In genomic region chr6:107957909-107958688, GRCh38 we compare ENCODE assay signal across 1 cellular context.
A peak's percentile ranks its signal among the peaks of the same experiment; 100 is the strongest.
TF ChIP-seq lines count a peak whose summit lies in the region.

Gene SEC63 (minus strand): TSS chr6:107958208. CDS start chr6:107958009, 199 bp downstream.

TF ChIP-seq in GM12878, 131 proteins besides CTCF, POLR2A, EP300 and RAD21 (continued from another document):
- TF ChIP-seq JUND (IDR thresholded peaks at IDR 0.05; ENCODE audit: low read depth, low read length): peak; percentile 23; the same call in 1 of the 2 replicates
- peak; percentile 45; the same call in 1 of the 2 replicates for TF ChIP-seq E2F4 (IDR thresholded peaks at IDR 0.05; ENCODE audit: low read depth, low read length)
- 0 out of 2 replicates have a peak, but pooled peaks have one; percentile 37 for TF ChIP-seq RELB (IDR thresholded peaks at IDR 0.05; ENCODE audit: low read depth)
- peak; percentile 48; the same call in 1 of the 2 replicates for TF ChIP-seq CREM (IDR thresholded peaks at IDR 0.05; ENCODE audit: low read depth)
- no peak for TF ChIP-seq SREBF1 (IDR thresholded peaks at IDR 0.05; ENCODE audit: low read length)
- peak; percentile 81 for TF ChIP-seq POLR2AphosphoS5 (IDR thresholded peaks at IDR 0.05; ENCODE audit: low read length)
- no peak for TF ChIP-seq NFXL1 (IDR thresholded peaks at IDR 0.05; ENCODE audit: borderline replicate concordance)
- peak; percentile 48; the same call in 1 of the 2 replicates for TF ChIP-seq YY1 (IDR thresholded peaks at IDR 0.05; ENCODE audit: low read depth, low read length)
- 0 out of 2 replicates have a peak, but pooled peaks have one; percentile 22 for TF ChIP-seq TBL1XR1 (IDR thresholded peaks at IDR 0.05; ENCODE audit: low read depth, low read length)
- TF ChIP-seq PBX3 (IDR thresholded peaks at IDR 0.05; ENCODE audit: insufficient replicate concordance, low read depth, low read length): peak; percentile 57
- TF ChIP-seq GATAD2B (conservative IDR thresholded peaks at IDR 0.05; ENCODE audit: low read depth): 0 out of 2 replicates have a peak, but pooled peaks have one; percentile 71
- TF ChIP-seq PAX5 (IDR thresholded peaks at IDR 0.05; ENCODE audit: borderline replicate concordance, low read depth, low read length): peak; percentile 33; the same call in 1 of the 2 replicates
- TF ChIP-seq BHLHE40 (IDR thresholded peaks at IDR 0.05; ENCODE audit: borderline replicate concordance in 1 of 2, low read depth in 2 of 2, low read length in 1 of 2): peak in 1 of 2 experiments; percentile 68; a peak in 2 of 4 replicates
- TF ChIP-seq NBN (IDR thresholded peaks at IDR 0.05): peak; percentile 54; the same call in 1 of the 2 replicates
- TF ChIP-seq CHD2 (IDR thresholded peaks at IDR 0.05; ENCODE audit: borderline replicate concordance, low read depth, low read length): peak; percentile 99
- no peak for TF ChIP-seq NFIC (IDR thresholded peaks at IDR 0.05; ENCODE audit: low read depth, low read length)
- TF ChIP-seq IKZF2 (IDR thresholded peaks at IDR 0.05): peak; percentile 31 to 57; a peak in 2 of 4 replicates
- TF ChIP-seq ZNF217 (IDR thresholded peaks at IDR 0.05): no peak; the same call in 1 of the 2 replicates
- peak; percentile 96 for TF ChIP-seq LARP7 (IDR thresholded peaks at IDR 0.05)
- TF ChIP-seq POU2F2 (IDR thresholded peaks at IDR 0.05; ENCODE audit: borderline replicate concordance, low read depth, low read length): peak; percentile 52; the same call in 1 of the 3 replicates
- TF ChIP-seq RCOR1 (conservative IDR thresholded peaks at IDR 0.05; ENCODE audit: low read depth, low read length): peak; percentile 80; the same call in 1 of the 2 replicates
- TF ChIP-seq MXI1 (IDR thresholded peaks at IDR 0.05; ENCODE audit: low read depth, low read length): peak; percentile 68
- no peak for TF ChIP-seq HDAC6 (IDR thresholded peaks at IDR 0.05; ENCODE audit: unreplicated experiment)
- peak; percentile 71 for TF ChIP-seq MYC (IDR thresholded peaks at IDR 0.05; ENCODE audit: insufficient read depth, insufficient read length, insufficient replicate concordance, low read length, severe bottlenecking)
- TF ChIP-seq IKZF1 (conservative IDR thresholded peaks at IDR 0.05): peak; percentile 57; the same call in 1 of the 2 replicates
- peak; percentile 92 for TF ChIP-seq BACH1 (IDR thresholded peaks at IDR 0.05; ENCODE audit: borderline replicate concordance)
- TF ChIP-seq SMARCA5 (IDR thresholded peaks at IDR 0.05): 0 out of 2 replicates have a peak, but pooled peaks have one; percentile 54
- TF ChIP-seq NKRF (conservative IDR thresholded peaks at IDR 0.05): peak; percentile 56; the same call in 1 of the 2 replicates
- TF ChIP-seq EGR1 (IDR thresholded peaks at IDR 0.05; ENCODE audit: borderline replicate concordance in 1 of 2, low read depth in 2 of 2, low read length in 2 of 2): peak in 1 of 2 experiments; percentile 56; a peak in 1 of 3 replicates
- TF ChIP-seq RB1 (IDR thresholded peaks at IDR 0.05; ENCODE audit: borderline replicate concordance): 0 out of 2 replicates have a peak, but pooled peaks have one; percentile 33
- TF ChIP-seq SP1 (IDR thresholded peaks at IDR 0.05; ENCODE audit: low read depth, low read length): peak; percentile 27
- no peak for TF ChIP-seq GABPA (IDR thresholded peaks at IDR 0.05; ENCODE audit: low read depth)
- peak; percentile 58; the same call in 1 of the 2 replicates for TF ChIP-seq CREB1 (IDR thresholded peaks at IDR 0.05; ENCODE audit: low read depth)
